1 cellular context compared by ENCODE assay signal in the genomic region with DNA sequence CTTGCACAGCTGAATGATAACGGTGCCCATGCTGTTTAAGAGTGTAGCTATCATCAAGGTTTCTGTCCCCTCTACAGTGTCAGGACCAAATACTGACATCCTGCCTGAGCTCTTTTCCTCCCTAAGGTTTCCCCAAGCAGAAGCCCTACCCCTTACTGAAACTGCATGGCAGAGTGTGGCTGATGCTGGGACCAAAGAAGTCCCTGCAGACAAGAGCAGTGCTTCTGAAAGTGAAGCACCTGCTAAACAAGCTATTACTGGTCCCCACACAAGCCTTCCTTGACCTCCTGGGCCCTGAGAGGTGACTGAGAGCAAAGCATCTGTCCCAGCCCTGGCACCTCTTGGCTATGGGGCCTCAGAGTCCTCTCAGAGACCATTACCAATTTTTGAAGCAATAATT.
A peak's percentile ranks its signal among the peaks of the same experiment; 100 is the strongest.
TF ChIP-seq lines count a peak whose summit lies in the region.

No MANE protein-coding gene starts in this region.

TF ChIP-seq in GM12878, 131 proteins besides CTCF, POLR2A, EP300 and RAD21 (continued from another document):
- TF ChIP-seq, protein P1, sequence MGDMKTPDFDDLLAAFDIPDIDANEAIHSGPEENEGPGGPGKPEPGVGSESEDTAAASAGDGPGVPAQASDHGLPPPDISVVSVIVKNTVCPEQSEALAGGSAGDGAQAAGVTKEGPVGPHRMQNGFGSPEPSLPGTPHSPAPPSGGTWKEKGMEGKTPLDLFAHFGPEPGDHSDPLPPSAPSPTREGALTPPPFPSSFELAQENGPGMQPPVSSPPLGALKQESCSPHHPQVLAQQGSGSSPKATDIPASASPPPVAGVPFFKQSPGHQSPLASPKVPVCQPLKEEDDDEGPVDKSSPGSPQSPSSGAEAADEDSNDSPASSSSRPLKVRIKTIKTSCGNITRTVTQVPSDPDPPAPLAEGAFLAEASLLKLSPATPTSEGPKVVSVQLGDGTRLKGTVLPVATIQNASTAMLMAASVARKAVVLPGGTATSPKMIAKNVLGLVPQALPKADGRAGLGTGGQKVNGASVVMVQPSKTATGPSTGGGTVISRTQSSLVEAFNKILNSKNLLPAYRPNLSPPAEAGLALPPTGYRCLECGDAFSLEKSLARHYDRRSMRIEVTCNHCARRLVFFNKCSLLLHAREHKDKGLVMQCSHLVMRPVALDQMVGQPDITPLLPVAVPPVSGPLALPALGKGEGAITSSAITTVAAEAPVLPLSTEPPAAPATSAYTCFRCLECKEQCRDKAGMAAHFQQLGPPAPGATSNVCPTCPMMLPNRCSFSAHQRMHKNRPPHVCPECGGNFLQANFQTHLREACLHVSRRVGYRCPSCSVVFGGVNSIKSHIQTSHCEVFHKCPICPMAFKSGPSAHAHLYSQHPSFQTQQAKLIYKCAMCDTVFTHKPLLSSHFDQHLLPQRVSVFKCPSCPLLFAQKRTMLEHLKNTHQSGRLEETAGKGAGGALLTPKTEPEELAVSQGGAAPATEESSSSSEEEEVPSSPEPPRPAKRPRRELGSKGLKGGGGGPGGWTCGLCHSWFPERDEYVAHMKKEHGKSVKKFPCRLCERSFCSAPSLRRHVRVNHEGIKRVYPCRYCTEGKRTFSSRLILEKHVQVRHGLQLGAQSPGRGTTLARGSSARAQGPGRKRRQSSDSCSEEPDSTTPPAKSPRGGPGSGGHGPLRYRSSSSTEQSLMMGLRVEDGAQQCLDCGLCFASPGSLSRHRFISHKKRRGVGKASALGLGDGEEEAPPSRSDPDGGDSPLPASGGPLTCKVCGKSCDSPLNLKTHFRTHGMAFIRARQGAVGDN (IDR thresholded peaks at IDR 0.05): peak; percentile 60
- TF ChIP-seq BCL11A (IDR thresholded peaks at IDR 0.05; ENCODE audit: low read depth, low read length): no peak
- TF ChIP-seq TCF12 (IDR thresholded peaks at IDR 0.05; ENCODE audit: low read depth, low read length): peak; percentile 26; the same call in 1 of the 2 replicates
